In genomic region chr15:58628206-58629057, GRCh38 we compare ENCODE assay signal across 8 cellular contexts.
DNase-seq lines count a peak whose midpoint lies in the region; ATAC-seq and TF ChIP-seq lines count a peak whose summit lies in the region.

No MANE protein-coding gene starts in this region.

- DNase-seq in AG04449 (ENCODE audit: low read depth, low spot score) = no peak
- peak; percentile 7 for DNase-seq in mammary epithelial cell
- DNase-seq in NCI-H748 (lab: John Stamatoyannopoulos, UW; ENCODE audit: unreplicated experiment) = no peak
- DNase-seq in ecto neural progenitor cell (ENCODE audit: low spot score) = no peak

- H3K36me3 ChIP-seq in KOPT-K1 (ENCODE audit: insufficient read depth, low read length) = peaks cover 60% of the 10 kb centered on the region
- H3K36me3 ChIP-seq in mammary epithelial cell (ENCODE audit: insufficient read depth, low read length) = peaks cover 21% of the 10 kb centered on the region

- dilution Hi-C loops in mammary epithelial cell (cut with HindIII; ENCODE audit: low sequenced_read_pairs) = no loop called here

- H3K4me3 ChIP-seq in AG04449 (ENCODE audit: low read depth, low read length) = peak overlapping the region; percentile 21
- peak overlapping the region; percentile 6 to 25 (median 23) for H3K4me3 ChIP-seq in mammary epithelial cell (replicated peaks in 1 of 3; ENCODE audit: insufficient read depth in 1 of 3, low read depth in 2 of 3, low read length in 3 of 3)
- peak overlapping the region; percentile 2 for H3K4me3 ChIP-seq in mononuclear cell (ENCODE audit: low read length)

- POLR2A ChIA-PET in AG04449 (lab: Yijun Ruan, JAX) = no interaction called here

- WGBS in mammary epithelial cell (ENCODE audit: low coverage, missing lambda C conversion rate) = 69% methylated on average over 3 of the region's 3 CpGs

- TF ChIP-seq CTCF in AG04449 (IDR thresholded peaks at IDR 0.05; ENCODE audit: insufficient read depth, low read length, missing control alignments) = no peak
- TF ChIP-seq CTCF in mammary epithelial cell (conservative IDR thresholded peaks at IDR 0.05 in 1 of 2, IDR thresholded peaks at IDR 0.05 in 1 of 2; ENCODE audit: extremely low read depth in 1 of 2, insufficient read depth in 1 of 2, low read depth in 1 of 2, low read length in 2 of 2) = no peak

- H3K9me3 ChIP-seq in KOPT-K1 (ENCODE audit: insufficient read depth, low read length, poor library complexity, severe bottlenecking) (no peaks in the 10 kb centered on the region), mammary epithelial cell (replicated peaks; ENCODE audit: insufficient read depth, low read length) (no peaks in the 10 kb centered on the region), mononuclear cell (ENCODE audit: low read depth, low read length) (no peaks in the 10 kb centered on the region)

- H3K79me2 ChIP-seq in mammary epithelial cell (ENCODE audit: insufficient read depth, low read length) = peaks cover 6% of the 10 kb centered on the region

- H4K20me1 ChIP-seq in mammary epithelial cell (ENCODE audit: insufficient read depth, low read length) = no peaks in the 10 kb centered on the region

- in situ Hi-C loops in mammary epithelial cell (cut with MboI; ENCODE audit: low sequenced_read_pairs in 2 of 2) = no loop called here

- H3K27ac ChIP-seq in KOPT-K1 (ENCODE audit: low read depth, low read length, poor library complexity, severe bottlenecking) (peak overlapping the region; percentile 85), mammary epithelial cell (ENCODE audit: insufficient read depth, low read depth, low read length) (peak overlapping the region; percentile 6)

- intact Hi-C loops in mammary epithelial cell (cut with micrococcal nuclease) = loop anchor here (10.0 kb wide), 1 partner anchor 184 kb away; no protein-coding TSS in a partner anchor

- ATAC-seq in HG02763 (IDR thresholded peaks at IDR 0.05; ENCODE audit: unreplicated experiment) (no peak), GM19395 (IDR thresholded peaks at IDR 0.05; ENCODE audit: unreplicated experiment) (no peak)

- no TSS peak for BruUV-seq in mammary epithelial cell (replicated peaks; lab: Mats Ljungman, UMichigan)

- H3K27me3 ChIP-seq in mammary epithelial cell (ENCODE audit: insufficient read depth, low read length) (no peaks in the 10 kb centered on the region), mononuclear cell (ENCODE audit: insufficient read depth, low read length) (no peaks in the 10 kb centered on the region)

- no peak overlapping the region for H3K9ac ChIP-seq in mammary epithelial cell (ENCODE audit: insufficient read depth, low read length)

- H2AFZ ChIP-seq in mammary epithelial cell (ENCODE audit: low read depth, low read length) = no peak overlapping the region

- peak overlapping the region; percentile 78 for H3K4me2 ChIP-seq in mammary epithelial cell (ENCODE audit: insufficient read depth, low read depth, low read length)

- H3K4me1 ChIP-seq in mammary epithelial cell (ENCODE audit: insufficient read depth, low read length) = no peaks in the 10 kb centered on the region
- H3K4me1 ChIP-seq in mononuclear cell (ENCODE audit: insufficient read depth, low read length) = peaks cover 5% of the 10 kb centered on the region

- CTCF ChIA-PET in AG04449 (lab: Yijun Ruan, JAX) = no interaction called here
- CTCF ChIA-PET in mammary epithelial cell (lab: Charles Lee; ENCODE audit: low non-redundant PET) = no interaction called here
